In the genomic region with DNA sequence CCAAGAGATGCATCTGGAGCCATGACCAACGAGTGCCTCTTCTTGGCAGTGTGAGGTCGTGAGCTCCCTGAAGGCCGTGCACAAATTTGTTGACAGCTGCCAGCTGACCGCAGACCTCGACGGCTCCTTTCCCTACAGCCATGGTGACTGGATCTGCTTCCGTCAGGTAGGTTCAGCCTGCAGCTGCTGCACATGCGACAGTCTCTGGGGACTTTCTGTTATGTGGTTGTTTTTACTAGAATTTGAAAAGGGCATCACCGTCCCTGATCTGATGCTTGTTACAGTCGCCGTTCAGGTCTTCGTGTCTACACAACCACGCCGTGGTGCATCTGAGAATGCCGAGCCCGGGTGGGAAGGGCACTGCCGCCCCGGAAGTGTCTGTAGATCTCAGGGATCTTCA, we compare ENCODE assay signal across 2 cellular contexts.
TF ChIP-seq lines count a peak whose summit lies in the region.

No MANE protein-coding gene starts in this region.

TF ChIP-seq in SK-N-SH, 30 proteins besides CTCF, POLR2A, EP300 and RAD21 (continued from another document):
- no peak for TF ChIP-seq ZBTB33 (IDR thresholded peaks at IDR 0.05; ENCODE audit: borderline replicate concordance, low read depth)

TF ChIP-seq in SK-N-SH treated with all-trans-retinoic acid at 6 μM for 48 hours, 23 proteins besides CTCF, POLR2A, EP300 and RAD21 (continued from another document):
- TF ChIP-seq, protein P1, sequence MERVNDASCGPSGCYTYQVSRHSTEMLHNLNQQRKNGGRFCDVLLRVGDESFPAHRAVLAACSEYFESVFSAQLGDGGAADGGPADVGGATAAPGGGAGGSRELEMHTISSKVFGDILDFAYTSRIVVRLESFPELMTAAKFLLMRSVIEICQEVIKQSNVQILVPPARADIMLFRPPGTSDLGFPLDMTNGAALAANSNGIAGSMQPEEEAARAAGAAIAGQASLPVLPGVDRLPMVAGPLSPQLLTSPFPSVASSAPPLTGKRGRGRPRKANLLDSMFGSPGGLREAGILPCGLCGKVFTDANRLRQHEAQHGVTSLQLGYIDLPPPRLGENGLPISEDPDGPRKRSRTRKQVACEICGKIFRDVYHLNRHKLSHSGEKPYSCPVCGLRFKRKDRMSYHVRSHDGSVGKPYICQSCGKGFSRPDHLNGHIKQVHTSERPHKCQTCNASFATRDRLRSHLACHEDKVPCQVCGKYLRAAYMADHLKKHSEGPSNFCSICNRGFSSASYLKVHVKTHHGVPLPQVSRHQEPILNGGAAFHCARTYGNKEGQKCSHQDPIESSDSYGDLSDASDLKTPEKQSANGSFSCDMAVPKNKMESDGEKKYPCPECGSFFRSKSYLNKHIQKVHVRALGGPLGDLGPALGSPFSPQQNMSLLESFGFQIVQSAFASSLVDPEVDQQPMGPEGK (CRISPR knock-in tag; IDR thresholded peaks at IDR 0.05; ENCODE audit: borderline replicate concordance) = no peak
- TF ChIP-seq OSR1 (CRISPR knock-in tag; IDR thresholded peaks at IDR 0.05) (no peak), ISL1 (CRISPR knock-in tag; IDR thresholded peaks at IDR 0.05) (no peak), ARNTL (CRISPR knock-in tag; IDR thresholded peaks at IDR 0.05; ENCODE audit: borderline replicate concordance, low read depth) (no peak), ZNF8 (CRISPR knock-in tag; IDR thresholded peaks at IDR 0.05) (no peak), ZNF565 (CRISPR knock-in tag; conservative IDR thresholded peaks at IDR 0.05; ENCODE audit: low read depth) (no peak), BACH2 (CRISPR knock-in tag; IDR thresholded peaks at IDR 0.05; ENCODE audit: borderline replicate concordance) (no peak), ZFP3 (CRISPR knock-in tag; IDR thresholded peaks at IDR 0.05) (no peak), ESRRG (CRISPR knock-in tag; IDR thresholded peaks at IDR 0.05) (no peak), CREB5 (CRISPR knock-in tag; IDR thresholded peaks at IDR 0.05; ENCODE audit: low read depth) (no peak)
